Comparison of ENCODE assay signal across 1 cellular context in genomic region chr1:68974447-68974846, GRCh38.
TF ChIP-seq lines count a peak whose summit lies in the region.

No MANE protein-coding gene starts in this region.

TF ChIP-seq in GM23338, 12 proteins besides CTCF, POLR2A, EP300 and RAD21 (continued from another document):
- TF ChIP-seq, protein P1, sequence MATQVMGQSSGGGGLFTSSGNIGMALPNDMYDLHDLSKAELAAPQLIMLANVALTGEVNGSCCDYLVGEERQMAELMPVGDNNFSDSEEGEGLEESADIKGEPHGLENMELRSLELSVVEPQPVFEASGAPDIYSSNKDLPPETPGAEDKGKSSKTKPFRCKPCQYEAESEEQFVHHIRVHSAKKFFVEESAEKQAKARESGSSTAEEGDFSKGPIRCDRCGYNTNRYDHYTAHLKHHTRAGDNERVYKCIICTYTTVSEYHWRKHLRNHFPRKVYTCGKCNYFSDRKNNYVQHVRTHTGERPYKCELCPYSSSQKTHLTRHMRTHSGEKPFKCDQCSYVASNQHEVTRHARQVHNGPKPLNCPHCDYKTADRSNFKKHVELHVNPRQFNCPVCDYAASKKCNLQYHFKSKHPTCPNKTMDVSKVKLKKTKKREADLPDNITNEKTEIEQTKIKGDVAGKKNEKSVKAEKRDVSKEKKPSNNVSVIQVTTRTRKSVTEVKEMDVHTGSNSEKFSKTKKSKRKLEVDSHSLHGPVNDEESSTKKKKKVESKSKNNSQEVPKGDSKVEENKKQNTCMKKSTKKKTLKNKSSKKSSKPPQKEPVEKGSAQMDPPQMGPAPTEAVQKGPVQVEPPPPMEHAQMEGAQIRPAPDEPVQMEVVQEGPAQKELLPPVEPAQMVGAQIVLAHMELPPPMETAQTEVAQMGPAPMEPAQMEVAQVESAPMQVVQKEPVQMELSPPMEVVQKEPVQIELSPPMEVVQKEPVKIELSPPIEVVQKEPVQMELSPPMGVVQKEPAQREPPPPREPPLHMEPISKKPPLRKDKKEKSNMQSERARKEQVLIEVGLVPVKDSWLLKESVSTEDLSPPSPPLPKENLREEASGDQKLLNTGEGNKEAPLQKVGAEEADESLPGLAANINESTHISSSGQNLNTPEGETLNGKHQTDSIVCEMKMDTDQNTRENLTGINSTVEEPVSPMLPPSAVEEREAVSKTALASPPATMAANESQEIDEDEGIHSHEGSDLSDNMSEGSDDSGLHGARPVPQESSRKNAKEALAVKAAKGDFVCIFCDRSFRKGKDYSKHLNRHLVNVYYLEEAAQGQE (IDR thresholded peaks at IDR 0.05; ENCODE audit: unreplicated experiment), result no peak
- TF ChIP-seq EZH2phosphoT487 (IDR thresholded peaks at IDR 0.05; ENCODE audit: unreplicated experiment) (no peak), ZNF462 (CRISPR knock-in tag; IDR thresholded peaks at IDR 0.05) (no peak), ZNF331 (CRISPR knock-in tag; IDR thresholded peaks at IDR 0.05; ENCODE audit: low read depth) (no peak), POLR2AphosphoS5 (IDR thresholded peaks at IDR 0.05; ENCODE audit: low read depth) (no peak), STAT1 (IDR thresholded peaks at IDR 0.05; ENCODE audit: unreplicated experiment) (no peak), ZNF114 (CRISPR knock-in tag; IDR thresholded peaks at IDR 0.05) (no peak), NANOG (IDR thresholded peaks at IDR 0.05; ENCODE audit: borderline replicate concordance) (no peak)
